In genomic region chr7:102577315-102578240, GRCh38 we compare ENCODE assay signal across 16 cellular contexts. TPM values are rescaled to one million over a fixed set of nuclear protein-coding genes. Genes with fewer than 3 reads are reported as not detected.
A peak's percentile ranks its signal among the peaks of the same experiment; 100 is the strongest.
DNase-seq lines count a peak whose midpoint lies in the region; ATAC-seq and TF ChIP-seq lines count a peak whose summit lies in the region.
"Not testable (repeated sequence)": the region's sequence is repeated elsewhere in the genome, so short reads cannot be mapped to it uniquely, and the experiment has no call there.
"Had no signal": no experiment of that assay in that cellular context is flagged by ENCODE, and none has a peak within 500 bp of the region (broad histone marks: within the 10 kb centered on the region; RNA-seq: fewer than 3 reads in every experiment).

No MANE protein-coding gene starts in this region.

- H3K27ac Mint-ChIP-seq in activated CD8-positive, alpha-beta T cell treated with anti-CD3 and anti-CD28 coated beads for 36 hours; endodermal cell; stimulated activated naive CD8-positive, alpha-beta T cell treated with anti-CD3 and anti-CD28 coated beads, Interleukin-15, amount 100 ng/mL, for 72 hours: not testable (repeated sequence)
- peak overlapping the region; percentile 83 for H3K27ac Mint-ChIP-seq in activated T-helper 17 cell treated with anti-CD3 and anti-CD28 coated beads, Interleukin-2, amount 50 U/mL, for 72 hours

- not testable (repeated sequence) for H3K4me3 Mint-ChIP-seq in activated CD8-positive, alpha-beta T cell treated with anti-CD3 and anti-CD28 coated beads for 36 hours; activated T-helper 17 cell treated with anti-CD3 and anti-CD28 coated beads, Interleukin-2, amount 50 U/mL, for 72 hours; endodermal cell; stimulated activated naive CD8-positive, alpha-beta T cell treated with anti-CD3 and anti-CD28 coated beads, Interleukin-15, amount 100 ng/mL, for 72 hours

- not testable (repeated sequence) for H3K9me3 Mint-ChIP-seq in activated CD8-positive, alpha-beta T cell treated with anti-CD3 and anti-CD28 coated beads for 36 hours; activated T-helper 17 cell treated with anti-CD3 and anti-CD28 coated beads, Interleukin-2, amount 50 U/mL, for 72 hours; endodermal cell; stimulated activated naive CD8-positive, alpha-beta T cell treated with anti-CD3 and anti-CD28 coated beads, Interleukin-15, amount 100 ng/mL, for 72 hours

- peak; percentile 1 for DNase-seq in NAMALWA (ENCODE audit: low spot score)
- DNase-seq in activated CD8-positive, alpha-beta T cell treated with anti-CD3 and anti-CD28 coated beads for 36 hours = peak; percentile 1
- DNase-seq in endodermal cell = peak; percentile 10
- DNase-seq in left lobe of liver (ENCODE audit: low spot score) = peak; percentile 47
- peak; percentile 69 for DNase-seq in posterior vena cava (ENCODE audit: low spot score)
- peak in 1 of 2 donors; percentile 16 for DNase-seq in stimulated activated naive CD8-positive, alpha-beta T cell treated with anti-CD3 and anti-CD28 coated beads, Interleukin-15, amount 100 ng/mL, for 72 hours

- ATAC-seq in activated CD8-positive, alpha-beta T cell treated with anti-CD3 and anti-CD28 coated beads for 36 hours; activated T-helper 17 cell treated with anti-CD3 and anti-CD28 coated beads, Interleukin-2, amount 50 U/mL, for 72 hours (replicated peaks); left lobe of liver: not testable (repeated sequence)
- peak; percentile 21 for ATAC-seq in stimulated activated naive CD8-positive, alpha-beta T cell treated with anti-CD3 and anti-CD28 coated beads, Interleukin-15, amount 100 ng/mL, for 72 hours

- H3K27ac ChIP-seq in endodermal cell (ENCODE audit: low read depth, low read length) = not testable (repeated sequence)

- H3K9me3 ChIP-seq in endodermal cell (ENCODE audit: control insufficient read depth, low read length) = not testable (repeated sequence)

- POLR2A ChIA-PET in activated CD8-positive, alpha-beta T cell treated with anti-CD3 and anti-CD28 coated beads for 36 hours (lab: Charles Lee) = not testable (repeated sequence)

- not testable (repeated sequence) for H3K4me1 ChIP-seq in endodermal cell (ENCODE audit: control insufficient read depth, insufficient read depth, low read length)

- CTCF ChIA-PET in activated CD8-positive, alpha-beta T cell treated with anti-CD3 and anti-CD28 coated beads for 36 hours (lab: Charles Lee) = not testable (repeated sequence)

- H3K36me3 ChIP-seq in endodermal cell (ENCODE audit: control insufficient read depth, insufficient read depth, low read length) = not testable (repeated sequence)

- H3K27me3 ChIP-seq in endodermal cell (ENCODE audit: control insufficient read depth, insufficient read depth, low read length, poor library complexity, severe bottlenecking) = not testable (repeated sequence)

- H3K36me3 Mint-ChIP-seq in activated CD8-positive, alpha-beta T cell treated with anti-CD3 and anti-CD28 coated beads for 36 hours (ENCODE audit: low read depth); activated T-helper 17 cell treated with anti-CD3 and anti-CD28 coated beads, Interleukin-2, amount 50 U/mL, for 72 hours (ENCODE audit: low read depth); endodermal cell (ENCODE audit: low read depth): not testable (repeated sequence)

- 85% methylated on average over 5 of the region's 7 CpGs; no CpG with 5 or more reads in 1 of the 2 experiments for WGBS in endodermal cell (ENCODE audit: insufficient coverage in 1 of 2, insufficient read length in 1 of 2), 2 experiments

- not testable (repeated sequence) for H3K9ac ChIP-seq in endodermal cell (ENCODE audit: extremely low read depth, low read length, poor library complexity, severe bottlenecking)

- intact Hi-C loops in activated CD8-positive, alpha-beta T cell treated with anti-CD3 and anti-CD28 coated beads for 36 hours (cut with micrococcal nuclease); posterior vena cava (cut with DNase I): not testable (repeated sequence)

- H3K4me3 ChIP-seq in endodermal cell (ENCODE audit: low read length) = not testable (repeated sequence)

- not testable (repeated sequence) for H3K27me3 Mint-ChIP-seq in activated CD8-positive, alpha-beta T cell treated with anti-CD3 and anti-CD28 coated beads for 36 hours; activated T-helper 17 cell treated with anti-CD3 and anti-CD28 coated beads, Interleukin-2, amount 50 U/mL, for 72 hours; endodermal cell (ENCODE audit: insufficient read depth); stimulated activated naive CD8-positive, alpha-beta T cell treated with anti-CD3 and anti-CD28 coated beads, Interleukin-15, amount 100 ng/mL, for 72 hours

- H3K4me1 Mint-ChIP-seq in activated CD8-positive, alpha-beta T cell treated with anti-CD3 and anti-CD28 coated beads for 36 hours (ENCODE audit: low read depth); activated T-helper 17 cell treated with anti-CD3 and anti-CD28 coated beads, Interleukin-2, amount 50 U/mL, for 72 hours; endodermal cell; stimulated activated naive CD8-positive, alpha-beta T cell treated with anti-CD3 and anti-CD28 coated beads, Interleukin-15, amount 100 ng/mL, for 72 hours: not testable (repeated sequence)

- TF ChIP-seq CTCF in activated CD8-positive, alpha-beta T cell treated with anti-CD3 and anti-CD28 coated beads for 36 hours (IDR thresholded peaks at IDR 0.05); endodermal cell (conservative IDR thresholded peaks at IDR 0.05): not testable (repeated sequence)

RNA-seq across cellular contexts. Expression of gene POLR2J3, which starts 5.2 kb away (rescaled TPM):
- total RNA-seq in activated CD8-positive, alpha-beta T cell treated with anti-CD3 and anti-CD28 coated beads for 36 hours = 10 to 100 TPM; 38.0 to 40.5 TPM
- 100 to 1,000 TPM in 1 of 2 donors, 10 to 100 TPM in 1; 76.6 to 101 TPM for total RNA-seq in activated T-helper 17 cell treated with anti-CD3 and anti-CD28 coated beads, Interleukin-2, amount 50 U/mL, for 72 hours
- total RNA-seq in endodermal cell = 10 to 100 TPM; 24.9 to 42.9 TPM
- 78.3 TPM for polyA plus RNA-seq in endodermal cell (2013, experiment 1 of 2)
- polyA plus RNA-seq in endodermal cell (2013, experiment 2 of 2) = 56.8 TPM
- 15.1 TPM for total RNA-seq in left lobe of liver
- total RNA-seq in posterior vena cava = 10 to 100 TPM; 21.9 to 32.0 TPM

RNA-seq across cellular contexts. Expression of gene SPDYE2, which starts 26.6 kb away (rescaled TPM):
- not detected for total RNA-seq in activated CD8-positive, alpha-beta T cell treated with anti-CD3 and anti-CD28 coated beads for 36 hours
- not detected for total RNA-seq in activated T-helper 17 cell treated with anti-CD3 and anti-CD28 coated beads, Interleukin-2, amount 50 U/mL, for 72 hours
- not detected for total RNA-seq in endodermal cell
- not detected for polyA plus RNA-seq in endodermal cell (2013, experiment 1 of 2)
- not detected for polyA plus RNA-seq in endodermal cell (2013, experiment 2 of 2)
- total RNA-seq in left lobe of liver = not detected
- total RNA-seq in posterior vena cava = not detected
- total RNA-seq: Caco-2; CD8-positive, alpha-beta T cell; GM23338; H9; LHCN-M2; MCF 10A; PC-3; Right ventricle myocardium inferior; RPMI7951 had no signal

RNA-seq across cellular contexts. Expression of gene UPK3BL2, which starts 34.1 kb away (rescaled TPM):
- 10 to 100 TPM; 21.4 to 22.3 TPM for total RNA-seq in activated CD8-positive, alpha-beta T cell treated with anti-CD3 and anti-CD28 coated beads for 36 hours
- 10 to 100 TPM; 21.4 to 45.7 TPM for total RNA-seq in activated T-helper 17 cell treated with anti-CD3 and anti-CD28 coated beads, Interleukin-2, amount 50 U/mL, for 72 hours
- total RNA-seq in endodermal cell (10 to 100 TPM in 1 of 2 donors, 1 to 10 TPM in 1; 9.8 to 25.5 TPM), left lobe of liver (8.5 TPM), posterior vena cava (10 to 100 TPM in 1 of 2 donors, 1 to 10 TPM in 1; 9.8 to 13.7 TPM)
- polyA plus RNA-seq in endodermal cell (2013, experiment 1 of 2) = 6.6 TPM
- polyA plus RNA-seq in endodermal cell (2013, experiment 2 of 2) = 6.0 TPM
- total RNA-seq: RPMI7951 had no signal

RNA-seq across cellular contexts. Expression of gene RASA4, which starts 39.0 kb away (rescaled TPM):
- total RNA-seq in activated CD8-positive, alpha-beta T cell treated with anti-CD3 and anti-CD28 coated beads for 36 hours = 10 to 100 TPM; 92.6 to 95.1 TPM
- 10 to 100 TPM; 29.6 to 62.9 TPM for total RNA-seq in activated T-helper 17 cell treated with anti-CD3 and anti-CD28 coated beads, Interleukin-2, amount 50 U/mL, for 72 hours
- 10 to 100 TPM; 10.9 to 44.0 TPM for total RNA-seq in endodermal cell
- polyA plus RNA-seq in endodermal cell (2013, experiment 1 of 2) = 38.2 TPM
- polyA plus RNA-seq in endodermal cell (2013, experiment 2 of 2) = 35.4 TPM
- total RNA-seq in left lobe of liver = 10.7 TPM
- 10 to 100 TPM; 47.1 to 47.9 TPM for total RNA-seq in posterior vena cava
